Comparison of ENCODE assay signal across 26 cellular contexts in genomic region chr3:168858327-168858726, GRCh38.
"Had no signal": no experiment of that assay in that cellular context is flagged by ENCODE, and none has a peak within 500 bp of the region (broad histone marks: within the 10 kb centered on the region; RNA-seq: fewer than 3 reads in every experiment).

No MANE protein-coding gene starts in this region.

- H2AFZ ChIP-seq: PC-9 had no signal

- ATAC-seq: activated T-helper 17 cell treated with anti-CD3 and anti-CD28 coated beads, Interleukin-2, amount 50 U/mL, for 72 hours; T-cell had no signal

- H3K36me3 ChIP-seq: brain microvascular endothelial cell had no signal

- DNase-seq: activated CD4-positive, alpha-beta memory T cell treated with anti-CD3 and anti-CD28 coated beads for 36 hours; activated CD4-positive, alpha-beta T cell treated with anti-CD3 and anti-CD28 coated beads, Interleukin-2, amount 10 ng/mL, durations not matched to agents 7 days and 5 days; activated CD4-positive, CD25-positive, alpha-beta regulatory T cell; activated CD8-positive, alpha-beta memory T cell treated with anti-CD3 and anti-CD28 coated beads for 24 hours; activated gamma-delta T cell; activated naive CD4-positive, alpha-beta T cell treated with anti-CD3 and anti-CD28 coated beads, Interleukin-2, amount 10 ng/mL, durations not matched to agents 7 days and 5 days; activated naive CD8-positive, alpha-beta T cell treated with anti-CD3 and anti-CD28 coated beads for 36 hours; activated T-cell treated with anti-CD3 and anti-CD28 coated beads, Interleukin-2, amount 50 U/mL, for 48 hours; brain microvascular endothelial cell; cerebellar nuclear complex; NCI-H1105 treated with DMSO at 0.1 percent for 48 hours; NCI-H1436 treated with DMSO at 0.1 percent for 48 hours; NCI-H187; NCI-H2081; NCI-H510A treated with DMSO at 0.1 percent for 48 hours; NCI-H69; NK-92 treated with Interleukin-12 subunit alpha and Interleukin-12 subunit beta, amount 100 ng/mL, for 24 hours; PC-9; SHP77 treated with DMSO at 0.1 percent for 48 hours; T-cell; T-helper 2 cell; T1000 had no signal

- FAIRE-seq: TTC549 had no signal

- H3K27ac ChIP-seq: brain microvascular endothelial cell, KMS-11, PC-9, SK-N-MC had no signal

- H3K4me3 ChIP-seq: PC-9, SK-N-MC had no signal

- H3K9ac ChIP-seq: KMS-11 had no signal

- H3K4me2 ChIP-seq: KMS-11, PC-9 had no signal

- H3K27me3 ChIP-seq: brain microvascular endothelial cell had no signal
